15 cellular contexts compared by ENCODE assay signal in the genomic region with DNA sequence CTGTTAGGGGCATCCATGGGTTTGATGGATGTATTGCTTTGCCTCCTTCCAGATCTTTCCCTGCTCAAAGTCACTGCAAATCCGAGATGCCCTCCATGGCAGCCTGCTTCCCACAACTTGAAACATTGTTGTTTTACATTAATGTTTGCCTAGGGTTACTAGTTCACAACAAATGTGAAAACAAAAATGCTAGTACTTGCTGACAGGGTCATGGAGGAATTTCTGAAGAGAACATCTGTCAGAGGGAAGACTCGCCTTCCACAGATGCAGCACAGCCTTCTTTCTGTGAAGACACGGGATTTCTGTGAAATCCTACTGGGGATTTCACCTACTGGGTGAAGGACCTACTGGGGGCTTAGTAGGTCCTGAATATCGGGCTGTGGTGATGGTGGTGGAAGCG.
"Had no signal": no experiment of that assay in that cellular context is flagged by ENCODE, and none has a peak within 500 bp of the region (broad histone marks: within the 10 kb centered on the region; RNA-seq: fewer than 3 reads in every experiment).

No MANE protein-coding gene starts in this region.

- H3K79me2 ChIP-seq: parathyroid adenoma had no signal

- H3K9ac ChIP-seq: parathyroid adenoma had no signal

- DNase-seq: activated CD4-positive, CD25-positive, alpha-beta regulatory T cell treated with anti-CD3 and anti-CD28 coated beads, Interleukin-2, amount 50 U/mL, for 72 hours; activated naive CD4-positive, alpha-beta T cell; activated naive CD8-positive, alpha-beta T cell treated with anti-CD3 and anti-CD28 coated beads, Interleukin-2, amount 10 ng/mL, durations not matched to agents 7 days and 5 days; anterior cingulate cortex; erythroblast; kidney; retina; stimulated activated CD4-positive, alpha-beta T cell treated with anti-CD3 and anti-CD28 coated beads, Interleukin-4, amount 100 ng/mL, for 4 hours; stimulated activated CD8-positive, alpha-beta memory T cell treated with anti-CD3 and anti-CD28 coated beads, Interleukin-4, amount 100 ng/mL, for 48 hours; stimulated activated naive CD4-positive, alpha-beta T cell treated with Interleukin-2 at 50 U/mL for 16 hours; T-helper 1 cell; T1000 had no signal

- H2AFZ ChIP-seq: parathyroid adenoma had no signal

- H3K27ac ChIP-seq: parathyroid adenoma had no signal

- H3K4me1 ChIP-seq: parathyroid adenoma had no signal

- ATAC-seq: SK-N-SH treated with all-trans-retinoic acid at 6 μM for 48 hours had no signal

- H3K4me3 ChIP-seq: skin epidermis had no signal
